In genomic region chr15:68056097-68056865, GRCh38 we compare ENCODE assay signal across 8 cellular contexts. TPM values are rescaled to one million over a fixed set of nuclear protein-coding genes. Genes with fewer than 3 reads are reported as not detected.
DNase-seq lines count a peak whose midpoint lies in the region; ATAC-seq and TF ChIP-seq lines count a peak whose summit lies in the region.

No MANE protein-coding gene starts in this region.

- intact Hi-C loops in head of caudate nucleus (cut with DNase I), result no loop called here

- no peak overlapping the region for H3K27ac ChIP-seq in DND-41 (ENCODE audit: low read length)
- peak overlapping the region; percentile 73 for H3K27ac ChIP-seq in OCI-LY1 (ENCODE audit: low read depth, low read length, poor library complexity, severe bottlenecking)

- no peaks in the 10 kb centered on the region for H3K9me2 ChIP-seq in OCI-LY1 (ENCODE audit: low read depth, low read length)

- H3K4me2 ChIP-seq in DND-41 (ENCODE audit: insufficient read depth, low read length), result peak overlapping the region; percentile 67
- H3K4me2 ChIP-seq in OCI-LY1 (ENCODE audit: low read length), result peak overlapping the region; percentile 72

- H3K9me3 ChIP-seq in DND-41 (ENCODE audit: insufficient read depth, low read length, severe bottlenecking) (no peaks in the 10 kb centered on the region), OCI-LY1 (ENCODE audit: low read length) (no peaks in the 10 kb centered on the region)

- H3K27me3 Mint-ChIP-seq in endothelial cell (ENCODE audit: unreplicated experiment) (peaks cover 5% of the 10 kb centered on the region), progenitor cell of endocrine pancreas (no peaks in the 10 kb centered on the region)

- H3K4me1 Mint-ChIP-seq in endothelial cell (ENCODE audit: unreplicated experiment) (peaks cover 23% of the 10 kb centered on the region), progenitor cell of endocrine pancreas (ENCODE audit: low read depth) (peaks cover 30% of the 10 kb centered on the region)

- no peaks in the 10 kb centered on the region for H3K36me3 ChIP-seq in DND-41 (ENCODE audit: insufficient read depth, low read length)
- peaks cover 11% of the 10 kb centered on the region; the same call in 1 of the 2 replicates for H3K36me3 ChIP-seq in OCI-LY1 (ENCODE audit: insufficient read depth, low read length)

- H3K36me3 Mint-ChIP-seq in endothelial cell (ENCODE audit: low read depth, unreplicated experiment) (no peaks in the 10 kb centered on the region), progenitor cell of endocrine pancreas (ENCODE audit: insufficient read depth) (peaks cover 5% of the 10 kb centered on the region)

- DNase-seq in DND-41 (no peak), endothelial cell (ENCODE audit: low spot score) (no peak), progenitor cell of endocrine pancreas (ENCODE audit: low spot score, unreplicated experiment) (no peak), AG20443 (ENCODE audit: low spot score) (no peak), head of caudate nucleus (no peak)

- ATAC-seq in DND-41 (ENCODE audit: insufficient read depth, low read depth) (no peak), HG02981 (IDR thresholded peaks at IDR 0.05; ENCODE audit: unreplicated experiment) (no peak), GM21390 (IDR thresholded peaks at IDR 0.05; ENCODE audit: unreplicated experiment) (no peak)

- peak overlapping the region; percentile 49 for H3K27ac Mint-ChIP-seq in endothelial cell (ENCODE audit: unreplicated experiment)
- H3K27ac Mint-ChIP-seq in progenitor cell of endocrine pancreas, result peak overlapping the region; percentile 95

- TF ChIP-seq CTCF in DND-41 (IDR thresholded peaks at IDR 0.05; ENCODE audit: borderline replicate concordance, extremely low read depth, low read length, poor library complexity, severe bottlenecking), result no peak
- no peak for TF ChIP-seq CTCF in OCI-LY1 (IDR thresholded peaks at IDR 0.05; ENCODE audit: low read length)
- no peak for TF ChIP-seq CTCF in endothelial cell (IDR thresholded peaks at IDR 0.05; ENCODE audit: unreplicated experiment)
- TF ChIP-seq CTCF in progenitor cell of endocrine pancreas (IDR thresholded peaks at IDR 0.05; ENCODE audit: unreplicated experiment), result no peak

- H3K4me1 ChIP-seq in DND-41 (ENCODE audit: insufficient read depth, low read length) (peaks cover 32% of the 10 kb centered on the region), OCI-LY1 (ENCODE audit: insufficient read depth, low read length, severe bottlenecking) (peaks cover 49% of the 10 kb centered on the region)

- no peak overlapping the region for H2AFZ ChIP-seq in DND-41 (ENCODE audit: low read depth, low read length)
- no peak overlapping the region for H2AFZ ChIP-seq in OCI-LY1 (ENCODE audit: low read length)

- H3K27me3 ChIP-seq in DND-41 (ENCODE audit: insufficient read depth, low read length, poor library complexity) (no peaks in the 10 kb centered on the region), OCI-LY1 (ENCODE audit: insufficient read depth, low read length) (no peaks in the 10 kb centered on the region)

- H3K9me3 Mint-ChIP-seq in endothelial cell (ENCODE audit: unreplicated experiment) (no peaks in the 10 kb centered on the region), progenitor cell of endocrine pancreas (ENCODE audit: low read depth) (no peaks in the 10 kb centered on the region)

- H3K79me2 ChIP-seq in DND-41 (ENCODE audit: insufficient read depth, low read length), result peaks cover 71% of the 10 kb centered on the region
- H3K79me2 ChIP-seq in OCI-LY1 (ENCODE audit: insufficient read depth, low read length), result peaks cover 67% of the 10 kb centered on the region

- H3K4me3 Mint-ChIP-seq in endothelial cell (ENCODE audit: unreplicated experiment), result peak overlapping the region; percentile 99
- peak overlapping the region; percentile 92 for H3K4me3 Mint-ChIP-seq in progenitor cell of endocrine pancreas (ENCODE audit: low read depth)

- H4K20me1 ChIP-seq in DND-41 (ENCODE audit: insufficient read depth, low read length) (peaks cover 50% of the 10 kb centered on the region), OCI-LY1 (ENCODE audit: insufficient read depth, low read length) (no peaks in the 10 kb centered on the region)

- H3K9ac ChIP-seq in DND-41 (ENCODE audit: low read depth, low read length), result peak overlapping the region; percentile 39; the same call in 1 of the 2 replicates
- peak overlapping the region; percentile 72 for H3K9ac ChIP-seq in OCI-LY1 (ENCODE audit: low read length)

- H3K4me3 ChIP-seq in DND-41 (ENCODE audit: low read depth in 1 of 2, low read length in 2 of 2) (peak overlapping the region in 1 of 2 experiments; percentile 89; a peak in 3 of 4 replicates), OCI-LY1 (ENCODE audit: low read depth, low read length, poor library complexity, severe bottlenecking) (peak overlapping the region; percentile 74)

- 0 out of 2 replicates have a peak, but pooled peaks cover 4% of the 10 kb centered on the region for H3F3A ChIP-seq in OCI-LY1 (ENCODE audit: insufficient read depth, low read length)

RNA-seq across cellular contexts. Expression of gene PIAS1, which starts 2.2 kb away (rescaled TPM):
- total RNA-seq in endothelial cell (ENCODE audit: unreplicated experiment) (67.8 TPM), progenitor cell of endocrine pancreas (71.4 and 71.6 TPM in 2 replicates)
